In the genomic region with DNA sequence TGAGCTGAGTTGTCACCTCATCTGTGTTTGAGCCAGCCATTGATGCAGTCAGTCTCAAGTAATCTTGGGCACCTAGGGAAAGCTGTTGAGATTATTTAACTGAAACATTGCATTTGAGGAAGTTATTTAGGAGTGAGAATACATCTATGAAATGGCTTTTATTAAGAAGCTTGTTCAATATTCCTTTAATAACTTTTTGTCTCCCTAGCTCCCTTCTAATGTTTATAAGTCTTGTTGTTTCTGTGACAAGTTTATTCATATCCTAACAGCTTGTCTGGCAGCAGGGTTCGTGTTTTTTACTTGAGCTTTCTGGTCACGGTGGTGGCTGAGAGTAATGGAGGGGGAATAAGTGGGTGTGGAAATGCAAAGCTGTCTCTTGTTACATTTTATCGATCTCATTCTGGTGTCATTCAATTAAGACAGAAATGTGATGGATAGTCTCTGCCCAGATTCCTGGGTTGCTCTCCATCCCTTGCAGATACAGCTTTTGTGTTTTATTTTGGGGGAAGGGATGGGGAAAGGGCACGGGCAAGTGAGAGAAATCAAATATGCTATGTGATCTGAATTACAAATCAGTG, we compare ENCODE assay signal across 22 cellular contexts.
DNase-seq lines count a peak whose midpoint lies in the region; TF ChIP-seq lines count a peak whose summit lies in the region.
"Had no signal": no experiment of that assay in that cellular context is flagged by ENCODE, and none has a peak within 500 bp of the region (broad histone marks: within the 10 kb centered on the region; RNA-seq: fewer than 3 reads in every experiment).

No MANE protein-coding gene starts in this region.

- H3K27me3 Mint-ChIP-seq in type B pancreatic cell, result no peaks in the 10 kb centered on the region
- H3K27me3 Mint-ChIP-seq in activated CD4-positive, alpha-beta T cell treated with anti-CD3 and anti-CD28 coated beads, Interleukin-2, amount 10 ng/mL, durations not matched to agents 24 days and 14 days, result no peaks in the 10 kb centered on the region
- H3K27me3 Mint-ChIP-seq: activated naive CD8-positive, alpha-beta T cell treated with anti-CD3 and anti-CD28 coated beads, Interleukin-2, amount 50 U/mL, for 24 hours; B cell had no signal

- peaks cover 40% of the 10 kb centered on the region for H3K4me1 Mint-ChIP-seq in type B pancreatic cell (ENCODE audit: unreplicated experiment)
- no peaks in the 10 kb centered on the region for H3K4me1 Mint-ChIP-seq in activated CD4-positive, alpha-beta T cell treated with anti-CD3 and anti-CD28 coated beads, Interleukin-2, amount 10 ng/mL, durations not matched to agents 24 days and 14 days
- H3K4me1 Mint-ChIP-seq: activated naive CD8-positive, alpha-beta T cell treated with anti-CD3 and anti-CD28 coated beads, Interleukin-2, amount 50 U/mL, for 24 hours; B cell had no signal

- H3K4me3 Mint-ChIP-seq in type B pancreatic cell, result peak overlapping the region; percentile 14
- no peak overlapping the region for H3K4me3 Mint-ChIP-seq in activated CD4-positive, alpha-beta T cell treated with anti-CD3 and anti-CD28 coated beads, Interleukin-2, amount 10 ng/mL, durations not matched to agents 24 days and 14 days
- H3K4me3 Mint-ChIP-seq: activated naive CD8-positive, alpha-beta T cell treated with anti-CD3 and anti-CD28 coated beads, Interleukin-2, amount 50 U/mL, for 24 hours; B cell had no signal

- peak overlapping the region; percentile 12 for H3K27ac Mint-ChIP-seq in type B pancreatic cell
- H3K27ac Mint-ChIP-seq in activated CD4-positive, alpha-beta T cell treated with anti-CD3 and anti-CD28 coated beads, Interleukin-2, amount 10 ng/mL, durations not matched to agents 24 days and 14 days, result no peak overlapping the region
- H3K27ac Mint-ChIP-seq: activated naive CD8-positive, alpha-beta T cell treated with anti-CD3 and anti-CD28 coated beads, Interleukin-2, amount 50 U/mL, for 24 hours; B cell had no signal

- peaks cover 7% of the 10 kb centered on the region for H3K9me3 Mint-ChIP-seq in type B pancreatic cell
- no peaks in the 10 kb centered on the region for H3K9me3 Mint-ChIP-seq in activated CD4-positive, alpha-beta T cell treated with anti-CD3 and anti-CD28 coated beads, Interleukin-2, amount 10 ng/mL, durations not matched to agents 24 days and 14 days
- H3K9me3 Mint-ChIP-seq: activated naive CD8-positive, alpha-beta T cell treated with anti-CD3 and anti-CD28 coated beads, Interleukin-2, amount 50 U/mL, for 24 hours had no signal

- intact Hi-C loops in activated CD4-positive, alpha-beta T cell treated with anti-CD3 and anti-CD28 coated beads, Interleukin-2, amount 10 ng/mL, durations not matched to agents 24 days and 14 days (cut with micrococcal nuclease), result no loop called here

- peaks cover 6% of the 10 kb centered on the region for H3K36me3 Mint-ChIP-seq in type B pancreatic cell
- no peaks in the 10 kb centered on the region for H3K36me3 Mint-ChIP-seq in activated CD4-positive, alpha-beta T cell treated with anti-CD3 and anti-CD28 coated beads, Interleukin-2, amount 10 ng/mL, durations not matched to agents 24 days and 14 days (ENCODE audit: low read depth)

- DNase-seq in NCI-H2227 (lab: John Stamatoyannopoulos, UW; ENCODE audit: unreplicated experiment), result peak; percentile 28
- DNase-seq in NCI-H2227 treated with DMSO at 0.1 percent for 48 hours (lab: John Stamatoyannopoulos, UW), result no peak
- DNase-seq in cerebellar cortex (ENCODE audit: low spot score), result peak; percentile 39
- DNase-seq in midbrain (lab: John Stamatoyannopoulos, UW), result peak; percentile 54
- DNase-seq in type B pancreatic cell (ENCODE audit: extremely low spot score, unreplicated experiment), result no peak
- no peak for DNase-seq in activated CD4-positive, alpha-beta T cell treated with anti-CD3 and anti-CD28 coated beads, Interleukin-2, amount 10 ng/mL, durations not matched to agents 24 days and 14 days
- DNase-seq in HCEC 1CT, result no peak
- no peak for DNase-seq in stimulated activated naive CD4-positive, alpha-beta T cell treated with Interleukin-2 at 50 U/mL for 16 hours (lab: John Stamatoyannopoulos, UW)
- DNase-seq: 8988T; activated CD4-positive, alpha-beta T cell treated with anti-CD3 and anti-CD28 coated beads for 48 hours; activated naive CD8-positive, alpha-beta T cell treated with anti-CD3 and anti-CD28 coated beads, Interleukin-2, amount 50 U/mL, for 24 hours; Caco-2; effector memory CD4-positive, alpha-beta T cell; Kasumi-1; NCI-H1092 treated with DMSO at 0.1 percent for 48 hours; NCI-H446; NK-92 treated with Interleukin-12 subunit alpha and Interleukin-12 subunit beta, amount 100 ng/mL, for 24 hours; sigmoid colon; stimulated activated naive CD4-positive, alpha-beta T cell; SW 1271; upper lobe of right lung had no signal

- no peak for TF ChIP-seq CTCF in type B pancreatic cell (conservative IDR thresholded peaks at IDR 0.05)

Comparison
In these comparisons a context has a peak if more than half of its experiments do, and no peak if none do; other contexts are left out.
1. DNase-seq: peak in NCI-H2227 (single experiment), cerebellar cortex (single experiment) and midbrain (single experiment); none in NCI-H2227 treated with DMSO at 0.1 percent for 48 hours (single experiment), type B pancreatic cell (single experiment), activated CD4-positive, alpha-beta T cell treated with anti-CD3 and anti-CD28 coated beads, Interleukin-2, amount 10 ng/mL, durations not matched to agents 24 days and 14 days (single experiment), HCEC 1CT (single experiment) and stimulated activated naive CD4-positive, alpha-beta T cell treated with Interleukin-2 at 50 U/mL for 16 hours (single experiment).